ENCODE assay signal across 1 cellular context in the genomic region with DNA sequence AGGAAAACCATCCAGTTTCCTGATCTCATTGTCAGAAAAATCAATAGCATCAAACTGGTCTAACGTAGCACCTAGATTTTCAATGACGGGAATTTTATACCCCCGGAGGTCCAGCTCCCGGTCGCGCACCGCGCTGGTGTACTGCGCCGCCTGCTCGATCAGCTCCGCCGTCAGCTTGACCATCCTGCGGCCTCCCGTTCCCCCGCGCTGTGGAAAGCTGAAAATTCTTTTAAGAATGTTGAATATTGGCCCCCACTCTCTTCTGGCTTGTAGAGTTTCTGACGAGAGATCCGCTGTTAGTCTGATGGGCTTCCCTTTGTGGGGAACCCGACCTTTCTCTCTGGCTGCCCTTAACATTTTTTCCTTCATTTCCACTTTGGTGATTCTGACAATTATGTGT.
TF ChIP-seq lines count a peak whose summit lies in the region.

No MANE protein-coding gene starts in this region.

TF ChIP-seq in GM23338, 12 proteins besides CTCF, POLR2A, EP300 and RAD21:
- peak; percentile 6 for TF ChIP-seq EZH2 (IDR thresholded peaks at IDR 0.05; ENCODE audit: low read depth, unreplicated experiment)
